Comparison of ENCODE assay signal across 1 cellular context in the genomic region with DNA sequence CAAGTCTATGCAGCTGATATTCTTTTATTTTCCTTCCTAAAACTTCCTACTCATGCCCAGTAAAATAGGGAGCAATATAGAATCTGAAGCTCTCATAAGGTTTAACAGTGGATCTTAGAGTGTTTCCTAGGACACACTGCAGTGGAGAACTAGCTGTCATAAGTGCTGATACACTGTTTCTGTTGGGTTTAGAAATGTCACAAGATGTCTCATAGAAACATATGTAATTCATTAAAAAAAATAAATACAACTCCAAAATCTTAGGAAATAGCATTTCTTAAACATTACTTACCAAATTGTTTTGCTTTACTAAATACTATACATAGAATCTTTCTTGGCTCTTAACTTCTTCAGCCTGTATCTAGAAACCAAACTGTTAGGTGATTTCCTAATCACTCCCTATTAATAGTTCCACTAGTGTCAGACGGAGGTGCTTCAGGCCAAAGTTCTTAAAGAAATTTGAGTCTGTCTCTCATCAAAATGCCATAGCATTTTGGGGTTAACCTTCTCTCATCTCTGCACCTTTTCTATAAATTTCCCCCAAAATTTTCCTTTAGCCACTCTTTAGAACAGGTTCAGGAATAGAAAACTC.
TF ChIP-seq lines count a peak whose summit lies in the region.

No MANE protein-coding gene starts in this region.

TF ChIP-seq in IMR-90, 13 proteins besides CTCF, POLR2A, EP300 and RAD21 (continued from another document):
- no peak for TF ChIP-seq CEBPB (IDR thresholded peaks at IDR 0.05; ENCODE audit: low read depth, low read length)
- no peak for TF ChIP-seq SMC3 (IDR thresholded peaks at IDR 0.05; ENCODE audit: low read depth, low read length)
